ENCODE assay signal across 9 cellular contexts in genomic region chr12:53561590-53561953, GRCh38. TPM values are rescaled to one million over a fixed set of nuclear protein-coding genes. Genes with fewer than 3 reads are reported as not detected.
DNase-seq lines count a peak whose midpoint lies in the region; ATAC-seq and TF ChIP-seq lines count a peak whose summit lies in the region.
"Had no signal": no experiment of that assay in that cellular context is flagged by ENCODE, and none has a peak within 500 bp of the region (broad histone marks: within the 10 kb centered on the region; RNA-seq: fewer than 3 reads in every experiment).

No MANE protein-coding gene starts in this region.

- no CpG with 5 or more reads among the region's 1 CpG for WGBS in mesenchymal stem cell

- H3K4ac ChIP-seq in mesenchymal stem cell (ENCODE audit: low read depth in 1 of 2, low read length in 2 of 2) = no peak overlapping the region

- H3K4me3 ChIP-seq in AG09309 (ENCODE audit: control insufficient read depth, low read depth, low read length) (no peak overlapping the region), Karpas-422 (ENCODE audit: low read length) (no peak overlapping the region), astrocyte of the spinal cord (ENCODE audit: low read depth, low read length) (no peak overlapping the region), mesenchymal stem cell (ENCODE audit: insufficient read depth in 1 of 2, low read depth in 1 of 2, low read length in 2 of 2) (no peak overlapping the region)

- TF ChIP-seq CTCF in AG09309 (IDR thresholded peaks at IDR 0.05; ENCODE audit: control insufficient read depth, insufficient read depth, low read depth, low read length, missing control alignments) = no peak
- TF ChIP-seq CTCF in astrocyte of the spinal cord (IDR thresholded peaks at IDR 0.05; ENCODE audit: low read depth, low read length) = no peak

- DNase-seq in AG09309 (ENCODE audit: low read depth) (peak; percentile 73), Karpas-422 (no peak), astrocyte of the spinal cord (ENCODE audit: low read depth, low spot score) (peak; percentile 93), mesenchymal stem cell (peak; percentile 93), SKM-1 treated with dmso at 0.1 percent for 144 hours (lab: John Stamatoyannopoulos, UW; ENCODE audit: unreplicated experiment) (no peak), iPS-NIHi7 (ENCODE audit: extremely low spot score) (no peak), SHP77 (lab: John Stamatoyannopoulos, UW) (no peak)
- DNase-seq: glutamatergic neuron had no signal

- H3K36me3 ChIP-seq in Karpas-422 (ENCODE audit: insufficient read depth, low read length) (no peaks in the 10 kb centered on the region), mesenchymal stem cell (ENCODE audit: control insufficient read depth in 1 of 2, insufficient read depth in 2 of 2, low read depth in 1 of 2, low read length in 2 of 2) (no peaks in the 10 kb centered on the region)

- H3K79me1 ChIP-seq in mesenchymal stem cell (replicated peaks; ENCODE audit: low read length, poor library complexity, severe bottlenecking) = peaks cover 17% of the 10 kb centered on the region

- in situ Hi-C loops in astrocyte of the spinal cord (cut with HindIII; ENCODE audit: low sequenced_read_pairs) = no loop called here

- no peak overlapping the region for H2BK120ac ChIP-seq in mesenchymal stem cell (ENCODE audit: low read depth, low read length)

- H2BK12ac ChIP-seq in mesenchymal stem cell (ENCODE audit: low read length in 2 of 2) = no peak overlapping the region

- H2AFZ ChIP-seq in Karpas-422 (ENCODE audit: low read length) (no peak overlapping the region), mesenchymal stem cell (ENCODE audit: low read depth, low read length) (no peak overlapping the region)

- H3K14ac ChIP-seq in mesenchymal stem cell (ENCODE audit: low read length in 2 of 2) = no peak overlapping the region

- H2BK5ac ChIP-seq in mesenchymal stem cell (ENCODE audit: low read depth, low read length, poor library complexity, severe bottlenecking) = no peak overlapping the region

- H2AK5ac ChIP-seq in mesenchymal stem cell (ENCODE audit: low read length, severe bottlenecking) = no peak overlapping the region

- H3K9me3 ChIP-seq in Karpas-422 (ENCODE audit: low read length) = no peaks in the 10 kb centered on the region
- H3K9me3 ChIP-seq in mesenchymal stem cell (ENCODE audit: control insufficient read depth, low read length) = no peaks in the 10 kb centered on the region

- no peak overlapping the region for H3K23ac ChIP-seq in mesenchymal stem cell (ENCODE audit: low read length in 2 of 2)

- H3K18ac ChIP-seq in mesenchymal stem cell (ENCODE audit: low read depth in 1 of 2, low read length in 2 of 2) = no peak overlapping the region

- peaks cover 80% of the 10 kb centered on the region for H3K79me2 ChIP-seq in Karpas-422 (ENCODE audit: low read length)

- H4K91ac ChIP-seq in mesenchymal stem cell (ENCODE audit: low read length) = no peak overlapping the region

- no peak for ATAC-seq in HG03097 (IDR thresholded peaks at IDR 0.05; ENCODE audit: low FRiP score, unreplicated experiment)

- peak overlapping the region; percentile 16 for H3K27ac ChIP-seq in Karpas-422 (ENCODE audit: low read length)
- peak overlapping the region; percentile 94 for H3K27ac ChIP-seq in mesenchymal stem cell (ENCODE audit: low read length, poor library complexity, severe bottlenecking)

- no peak overlapping the region for H4K8ac ChIP-seq in mesenchymal stem cell (ENCODE audit: low read length)

- no peaks in the 10 kb centered on the region for H3K9me2 ChIP-seq in Karpas-422 (replicated peaks; ENCODE audit: insufficient read depth, low read length)

- H3K4me2 ChIP-seq in Karpas-422 (ENCODE audit: low read depth, low read length, poor library complexity, severe bottlenecking) (no peak overlapping the region), mesenchymal stem cell (ENCODE audit: low read length, poor library complexity, severe bottlenecking) (no peak overlapping the region)

- H3K4me1 ChIP-seq in Karpas-422 (ENCODE audit: low read length) (peaks cover 46% of the 10 kb centered on the region), mesenchymal stem cell (ENCODE audit: control insufficient read depth, insufficient read depth, low read depth, low read length) (peaks cover 9% of the 10 kb centered on the region)

- H4K20me1 ChIP-seq in Karpas-422 (ENCODE audit: insufficient read depth, low read depth, low read length) = no peaks in the 10 kb centered on the region

- H3K9ac ChIP-seq in Karpas-422 (ENCODE audit: low read length) (no peak overlapping the region), mesenchymal stem cell (ENCODE audit: low read length) (peak overlapping the region; percentile 71)

- no peaks in the 10 kb centered on the region for H3K27me3 ChIP-seq in Karpas-422 (ENCODE audit: low read length)
- no peaks in the 10 kb centered on the region for H3K27me3 ChIP-seq in mesenchymal stem cell (ENCODE audit: control insufficient read depth in 1 of 2, insufficient read depth in 1 of 2, low read length in 2 of 2)

- H2BK15ac ChIP-seq in mesenchymal stem cell (ENCODE audit: low read depth, poor library complexity, severe bottlenecking) = no peak overlapping the region

RNA-seq across cellular contexts. Expression of gene NPFF, which starts 54.3 kb away (rescaled TPM):
- 1.0 TPM in 1 of 2 replicates, not detected in the other for total RNA-seq in Karpas-422 (2014; rRNA removed; shearing (Covaris generic); ENCODE audit: low replicate concordance)
- 0.25 TPM for polyA plus RNA-seq in mesenchymal stem cell (2013, experiment 1 of 2)
- 0.67 TPM for polyA plus RNA-seq in mesenchymal stem cell (2013, experiment 2 of 2)

Comparison
In these comparisons a context has a peak if more than half of its experiments do, and no peak if none do; other contexts are left out.
1. DNase-seq: peak in AG09309 (single experiment), astrocyte of the spinal cord (single experiment) and mesenchymal stem cell (single experiment); none in Karpas-422 (single experiment), SKM-1 treated with dmso at 0.1 percent for 144 hours (single experiment), iPS-NIHi7 (single experiment) and SHP77 (0 of 2).